ENCODE assay signal across 21 cellular contexts in the genomic region with DNA sequence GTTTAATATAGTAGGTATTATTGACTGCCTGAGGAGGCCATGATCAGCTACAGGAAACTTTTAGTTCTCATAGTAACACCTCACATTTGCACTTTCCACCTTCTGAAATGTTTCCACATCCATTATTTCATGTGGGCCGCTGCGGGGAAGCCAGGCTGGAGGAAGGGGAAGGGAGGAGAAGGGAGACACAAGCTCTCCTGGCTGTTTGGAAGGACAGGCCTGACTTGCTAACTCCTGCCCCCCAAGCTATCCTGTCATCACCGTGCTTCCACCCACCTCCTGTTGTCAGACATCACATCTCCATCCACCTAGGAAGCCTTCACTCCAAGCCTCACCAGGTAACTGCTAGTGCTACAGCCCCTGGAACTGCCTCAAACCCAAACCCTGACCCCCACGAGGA.
"Had no signal": no experiment of that assay in that cellular context is flagged by ENCODE, and none has a peak within 500 bp of the region (broad histone marks: within the 10 kb centered on the region; RNA-seq: fewer than 3 reads in every experiment).

No MANE protein-coding gene starts in this region.

- H3K4me3 Mint-ChIP-seq: activated B cell treated with CpG ODN at 0.5 μM for 24 hours; activated CD4-positive, alpha-beta T cell treated with anti-CD3 and anti-CD28 coated beads for 36 hours; activated naive CD8-positive, alpha-beta T cell; nephron progenitor cell; stimulated activated effector memory CD8-positive, alpha-beta T cell treated with anti-CD3 and anti-CD28 coated beads, Interleukin-12 subunit alpha, Interleukin-12 subunit beta, amount 100 ng/mL, for 72 hours; T-helper 17 cell had no signal

- H3K27ac Mint-ChIP-seq: activated CD4-positive, alpha-beta T cell treated with anti-CD3 and anti-CD28 coated beads for 36 hours; activated naive CD8-positive, alpha-beta T cell; nephron progenitor cell; T-helper 17 cell had no signal

- DNase-seq: activated B cell treated with CpG ODN at 0.5 μM for 24 hours; activated CD4-positive, alpha-beta T cell treated with anti-CD3 and anti-CD28 coated beads, Interleukin-2, amount 50 U/mL, for 4 hours; activated naive CD4-positive, alpha-beta T cell; activated T-cell treated with anti-CD3 and anti-CD28 coated beads, Interleukin-2, amount 50 U/mL, for 1 hour; amniotic stem cell; foreskin melanocyte; glutamatergic neuron; kidney glomerular epithelial cell; left lung; nephron progenitor cell; small intestine; stimulated activated CD4-positive, alpha-beta T cell treated with anti-CD3 and anti-CD28 coated beads, Interleukin-2, amount 100 ng/mL, for 24 hours; SW 1271; T-helper 17 cell; tibial artery had no signal

- H3K36me3 Mint-ChIP-seq: stimulated activated effector memory CD8-positive, alpha-beta T cell treated with anti-CD3 and anti-CD28 coated beads, Interleukin-12 subunit alpha, Interleukin-12 subunit beta, amount 100 ng/mL, for 72 hours had no signal

- H3K4me1 ChIP-seq: left lung, tibial artery had no signal

- H3K9me3 Mint-ChIP-seq: activated B cell treated with CpG ODN at 0.5 μM for 24 hours; activated T-helper 2 cell treated with anti-CD3 and anti-CD28 coated beads, Interferon-gamma antibody, Interleukin-2, Interleukin-4, amounts not matched to agents 10 μg/mL and 5 μg/mL and 100 μg/mL, durations not matched to agents 14 hours and 24 hours and 36 hours; stimulated activated effector memory CD8-positive, alpha-beta T cell treated with anti-CD3 and anti-CD28 coated beads, Interleukin-12 subunit alpha, Interleukin-12 subunit beta, amount 100 ng/mL, for 72 hours had no signal

- H3K27ac ChIP-seq: left lung, tibial artery had no signal

- ATAC-seq: esophagus mucosa, left lung, sciatic nerve, T-helper 17 cell had no signal

- H3K4me3 ChIP-seq: left lung, tibial artery had no signal

- H3K36me3 ChIP-seq: left lung, tibial artery had no signal

- H3K9me3 ChIP-seq: left lung, tibial artery had no signal

- H3K4me1 Mint-ChIP-seq: T-helper 17 cell had no signal

- H3K27me3 Mint-ChIP-seq: activated B cell treated with CpG ODN at 0.5 μM for 24 hours had no signal

- H3K27me3 ChIP-seq: tibial artery had no signal
